Comparison of ENCODE assay signal across 17 cellular contexts in genomic region chr3:116561529-116561928, GRCh38.
A peak's percentile ranks its signal among the peaks of the same experiment; 100 is the strongest.
DNase-seq lines count a peak whose midpoint lies in the region; ATAC-seq, FAIRE-seq and TF ChIP-seq lines count a peak whose summit lies in the region.
"Had no signal": no experiment of that assay in that cellular context is flagged by ENCODE, and none has a peak within 500 bp of the region (broad histone marks: within the 10 kb centered on the region; RNA-seq: fewer than 3 reads in every experiment).

No MANE protein-coding gene starts in this region.

- H3K9me3 ChIP-seq in A673 (ENCODE audit: low read depth, low read length, poor library complexity, severe bottlenecking) (no peaks in the 10 kb centered on the region), H1 (ENCODE audit: insufficient read depth in 2 of 2, low read depth in 1 of 2, low read length in 1 of 2) (no peaks in the 10 kb centered on the region)
- H3K9me3 ChIP-seq: BLaER1 had no signal

- H3K36me3 Mint-ChIP-seq in GM23338 (ENCODE audit: low read depth) = no peaks in the 10 kb centered on the region
- H3K36me3 Mint-ChIP-seq: CD8-positive, alpha-beta T cell had no signal

- no peak overlapping the region for H3K23ac ChIP-seq in H1 (ENCODE audit: insufficient read length)

- no peak overlapping the region for H2AK5ac ChIP-seq in H1 (ENCODE audit: low read depth, low read length)

- BruUV-seq in A673 (replicated peaks; lab: Mats Ljungman, UMichigan) = no TSS peak

- no peak overlapping the region for H3K9ac ChIP-seq in H1 (replicated peaks in 1 of 4; ENCODE audit: extremely low read depth in 1 of 4, low read depth in 3 of 4, low read length in 3 of 4)
- H3K9ac ChIP-seq: BLaER1 had no signal

- no peak overlapping the region for H2BK15ac ChIP-seq in H1 (ENCODE audit: low read length)

- TF ChIP-seq CTCF in A673 (conservative IDR thresholded peaks at IDR 0.05; ENCODE audit: low read depth, low read length) (no peak), GM23338 (conservative IDR thresholded peaks at IDR 0.05; ENCODE audit: low read depth in 2 of 2) (peak in 1 of 2 experiments; percentile 15; a peak in 2 of 4 replicates), H1 (IDR thresholded peaks at IDR 0.05; ENCODE audit: control extremely low read depth in 1 of 3, insufficient read depth in 1 of 3, low read depth in 1 of 3, low read length in 3 of 3) (peak in 2 of 3 experiments; percentile 14 to 23; a peak in 2 of 4 replicates)

- H2BK12ac ChIP-seq in H1 (ENCODE audit: low read depth, low read length) = no peak overlapping the region

- H3K4me3 ChIP-seq in A673 (ENCODE audit: low read depth, low read length, poor library complexity, severe bottlenecking) = no peak overlapping the region
- H3K4me3 ChIP-seq in GM23338 = no peak overlapping the region
- H3K4me3 ChIP-seq in H1 (ENCODE audit: extremely low read depth in 1 of 4, insufficient read depth in 2 of 4, low read depth in 3 of 4, low read length in 4 of 4) = no peak overlapping the region
- H3K4me3 ChIP-seq: BLaER1, K562 had no signal

- H3K27me3 Mint-ChIP-seq in GM23338 (ENCODE audit: insufficient read depth, low read depth, poor library complexity) = no peaks in the 10 kb centered on the region

- H3K27ac ChIP-seq in A673 (ENCODE audit: low read depth, low read length, poor library complexity, severe bottlenecking) (no peak overlapping the region), GM23338 (ENCODE audit: low read depth) (no peak overlapping the region), H1 (ENCODE audit: low read depth, low read length) (no peak overlapping the region)
- H3K27ac ChIP-seq: BLaER1 had no signal

- H3F3A ChIP-seq in GM23338 (replicated peaks; ENCODE audit: low read depth) = no peaks in the 10 kb centered on the region

- H3K4ac ChIP-seq in H1 (replicated peaks; ENCODE audit: insufficient read length, low read depth, low read length) = no peak overlapping the region

- no peaks in the 10 kb centered on the region for H3K27me3 ChIP-seq in A673 (replicated peaks; ENCODE audit: insufficient read depth, low read depth, low read length, poor library complexity)
- H3K27me3 ChIP-seq in GM23338 (ENCODE audit: insufficient read depth) = no peaks in the 10 kb centered on the region
- H3K27me3 ChIP-seq in H1 (replicated peaks in 1 of 4; ENCODE audit: control insufficient read depth in 3 of 4, extremely low read depth in 1 of 4, insufficient read depth in 3 of 4, low read length in 3 of 4) = no peaks in the 10 kb centered on the region
- H3K27me3 ChIP-seq: BLaER1 had no signal

- no peak overlapping the region for H4K8ac ChIP-seq in H1 (ENCODE audit: extremely low read depth, insufficient read depth, low read length)

- no peak overlapping the region for H3K18ac ChIP-seq in H1 (ENCODE audit: extremely low read depth, low read length)

- H3K4me1 ChIP-seq in A673 (ENCODE audit: insufficient read depth, low read length, poor library complexity, severe bottlenecking) (no peaks in the 10 kb centered on the region), GM23338 (ENCODE audit: insufficient read depth) (no peaks in the 10 kb centered on the region), H1 (replicated peaks in 1 of 4; ENCODE audit: control insufficient read depth in 3 of 4, insufficient read depth in 4 of 4, low read length in 3 of 4) (no peaks in the 10 kb centered on the region)
- H3K4me1 ChIP-seq: BLaER1 had no signal

- POLR2A ChIA-PET in A673 (lab: Charles Lee; ENCODE audit: low non-redundant PET) = interaction anchor here (0.8 kb wide), 1 partner anchor 426 kb away, joined by 4 read pairs; no protein-coding TSS in a partner anchor
- POLR2A ChIA-PET in H1 (lab: Charles Lee; ENCODE audit: partially characterized antibody) = no interaction called here

- CTCF ChIA-PET in A673 (lab: Charles Lee) (no interaction called here), H1 (lab: Charles Lee; ENCODE audit: partially characterized antibody) (interaction anchor here (0.6 to 2.5 kb wide), 7 partner anchors 13 to 267 kb away, joined by 3 to 5 read pairs (median 3); no protein-coding TSS in a partner anchor)

- no peaks in the 10 kb centered on the region for H3K9me2 ChIP-seq in GM23338 (ENCODE audit: insufficient read depth)

- H3K4me1 Mint-ChIP-seq in GM23338 = no peaks in the 10 kb centered on the region

- no peak overlapping the region for H3K4me3 Mint-ChIP-seq in GM23338
- H3K4me3 Mint-ChIP-seq: CD8-positive, alpha-beta T cell had no signal

- no peak overlapping the region for H3K56ac ChIP-seq in H1 (replicated peaks; ENCODE audit: insufficient read length, low read depth, low read length)

- no peak overlapping the region for H3K14ac ChIP-seq in H1 (ENCODE audit: insufficient read length)

- 60% methylated on average over 3 of the region's 3 CpGs; no CpG with 5 or more reads in 1 of the 2 experiments for WGBS in H1 (ENCODE audit: extremely low coverage in 1 of 2, insufficient coverage in 1 of 2, insufficient read length in 1 of 2, insufficient replicate concordance in 2 of 2, low coverage in 1 of 2, low lambda C conversion rate in 2 of 2, missing lambda C conversion rate in 1 of 2), 2 experiments

- H3K9me3 Mint-ChIP-seq in GM23338 = no peaks in the 10 kb centered on the region

- H4K20me1 ChIP-seq in GM23338 (replicated peaks; ENCODE audit: insufficient read depth) (no peaks in the 10 kb centered on the region), H1 (replicated peaks in 1 of 2; ENCODE audit: control insufficient read depth in 1 of 2, insufficient read depth in 2 of 2, low read length in 2 of 2) (no peaks in the 10 kb centered on the region)
- H4K20me1 ChIP-seq: BLaER1 had no signal

- H3K79me2 ChIP-seq in GM23338 (replicated peaks; ENCODE audit: insufficient read depth) (no peaks in the 10 kb centered on the region), H1 (ENCODE audit: control insufficient read depth in 1 of 2, insufficient read depth in 2 of 2, low read length in 2 of 2) (no peaks in the 10 kb centered on the region)

- no peak overlapping the region for H3K27ac Mint-ChIP-seq in GM23338
- H3K27ac Mint-ChIP-seq: CD8-positive, alpha-beta T cell had no signal

- H4K5ac ChIP-seq in H1 (ENCODE audit: insufficient read length, low read depth, low read length) = no peak overlapping the region

- H4K91ac ChIP-seq in H1 (replicated peaks; ENCODE audit: insufficient read length, low read length) = no peak overlapping the region

- no peak for TF ChIP-seq POLR2A in H1 (IDR thresholded peaks at IDR 0.05; ENCODE audit: control extremely low read depth in 1 of 2, low read depth in 2 of 2, low read length in 2 of 2)

- H3K23me2 ChIP-seq in H1 (ENCODE audit: low read depth, low read length) = no peaks in the 10 kb centered on the region

- H3K36me3 ChIP-seq in A673 (ENCODE audit: insufficient read depth, low read length, poor library complexity, severe bottlenecking) = no peaks in the 10 kb centered on the region
- H3K36me3 ChIP-seq in GM23338 (ENCODE audit: insufficient read depth) = no peaks in the 10 kb centered on the region
- no peaks in the 10 kb centered on the region for H3K36me3 ChIP-seq in H1 (ENCODE audit: control insufficient read depth in 2 of 4, insufficient read depth in 4 of 4, low read length in 3 of 4)
- H3K36me3 ChIP-seq: BLaER1 had no signal

- no peak overlapping the region for H2BK20ac ChIP-seq in H1 (ENCODE audit: low read length)

- peak; percentile 29 to 45; a peak in 3 of 4 replicates for TF ChIP-seq RAD21 in H1 (IDR thresholded peaks at IDR 0.05 in 1 of 2, conservative IDR thresholded peaks at IDR 0.05 in 1 of 2; ENCODE audit: low read depth in 2 of 2, low read length in 2 of 2)

- no peak for TF ChIP-seq EP300 in H1 (IDR thresholded peaks at IDR 0.05; ENCODE audit: borderline replicate concordance in 1 of 2, low read depth in 2 of 2, low read length in 2 of 2)

- H2AFZ ChIP-seq in GM23338 = no peak overlapping the region
- H2AFZ ChIP-seq in H1 (ENCODE audit: low read length) = no peak overlapping the region

- peak; percentile 77 for ATAC-seq in GM23338
- ATAC-seq in HG02798 (IDR thresholded peaks at IDR 0.05; ENCODE audit: poor library complexity, unreplicated experiment) = no peak
- ATAC-seq in HG02970 (IDR thresholded peaks at IDR 0.05; ENCODE audit: low FRiP score, unreplicated experiment) = no peak
- ATAC-seq: CD8-positive, alpha-beta T cell; K562 had no signal

- no peak overlapping the region for H2BK5ac ChIP-seq in H1 (ENCODE audit: low read depth, low read length)

- DNase-seq in A673 (ENCODE audit: low spot score) (peak; percentile 3), GM23338 (ENCODE audit: low spot score) (peak; percentile 36), H1 (ENCODE audit: low read depth in 1 of 2, low spot score in 2 of 2) (no peak), iPS-NIHi11 (ENCODE audit: low spot score) (peak; percentile 6), C1 segment of cervical spinal cord (lab: John Stamatoyannopoulos, UW) (no peak)
- DNase-seq: Calu3; CD8-positive, alpha-beta T cell; DMS79 treated with DMSO at 0.1 percent for 48 hours; GF-D8; HCEC 1CT; IMR-90 had no signal

- H2BK120ac ChIP-seq in H1 (replicated peaks; ENCODE audit: low read depth, low read length) = no peak overlapping the region

- no peak overlapping the region for H3K4me2 ChIP-seq in GM23338
- no peak overlapping the region for H3K4me2 ChIP-seq in H1 (ENCODE audit: insufficient read depth in 1 of 2, low read depth in 2 of 2, low read length in 2 of 2)
- H3K4me2 ChIP-seq: BLaER1 had no signal

- H3K79me1 ChIP-seq in H1 (ENCODE audit: low read depth, low read length) = no peaks in the 10 kb centered on the region

- FAIRE-seq in H1 (lab: Jason Lieb, UNC) = no peak
- FAIRE-seq: A204.1, HTR-8/SVneo, K562 had no signal

- intact Hi-C loops in A673 (cut with micrococcal nuclease; ENCODE audit: unreplicated experiment) = no loop called here

TF ChIP-seq in H1, 55 proteins besides CTCF, POLR2A, EP300 and RAD21 (continues in another document):
- no peak for TF ChIP-seq HDAC2 (IDR thresholded peaks at IDR 0.05; ENCODE audit: borderline replicate concordance in 1 of 2, low read depth in 2 of 2, low read length in 2 of 2)
- no peak for TF ChIP-seq PHF8 (conservative IDR thresholded peaks at IDR 0.05; ENCODE audit: low read depth, low read length)
- TF ChIP-seq ZNF274 (IDR thresholded peaks at IDR 0.05; ENCODE audit: borderline replicate concordance, extremely low read depth, low read length) = no peak
- TF ChIP-seq KDM1A (IDR thresholded peaks at IDR 0.05; ENCODE audit: borderline replicate concordance, low read length) = no peak
- TF ChIP-seq SP2 (IDR thresholded peaks at IDR 0.05; ENCODE audit: low read length) = no peak
- TF ChIP-seq SP1 (IDR thresholded peaks at IDR 0.05; ENCODE audit: low read depth, low read length) = no peak
- no peak for TF ChIP-seq NANOG (IDR thresholded peaks at IDR 0.05; ENCODE audit: insufficient read depth, low read depth, low read length, poor library complexity, severe bottlenecking)
- TF ChIP-seq CEBPB (IDR thresholded peaks at IDR 0.05; ENCODE audit: low read depth, low read length) = no peak
- no peak for TF ChIP-seq CHD2 (IDR thresholded peaks at IDR 0.05; ENCODE audit: low read length)
- no peak for TF ChIP-seq JUN (IDR thresholded peaks at IDR 0.05; ENCODE audit: low read depth, low read length)
- TF ChIP-seq TCF12 (IDR thresholded peaks at IDR 0.05; ENCODE audit: low read depth, low read length) = no peak
- TF ChIP-seq SIN3A (conservative IDR thresholded peaks at IDR 0.05 in 1 of 2, IDR thresholded peaks at IDR 0.05 in 1 of 2; ENCODE audit: low read depth in 1 of 2, low read length in 2 of 2) = no peak
- TF ChIP-seq GABPA (IDR thresholded peaks at IDR 0.05; ENCODE audit: borderline replicate concordance, insufficient read depth, low read length) = no peak

Comparison
In these comparisons a context has a peak if more than half of its experiments do, and no peak if none do; other contexts are left out.
1. DNase-seq: peak in A673 (single experiment), GM23338 (single experiment) and iPS-NIHi11 (single experiment); none in H1 (0 of 2) and C1 segment of cervical spinal cord (0 of 14).